8 cellular contexts compared by ENCODE assay signal in the genomic region with DNA sequence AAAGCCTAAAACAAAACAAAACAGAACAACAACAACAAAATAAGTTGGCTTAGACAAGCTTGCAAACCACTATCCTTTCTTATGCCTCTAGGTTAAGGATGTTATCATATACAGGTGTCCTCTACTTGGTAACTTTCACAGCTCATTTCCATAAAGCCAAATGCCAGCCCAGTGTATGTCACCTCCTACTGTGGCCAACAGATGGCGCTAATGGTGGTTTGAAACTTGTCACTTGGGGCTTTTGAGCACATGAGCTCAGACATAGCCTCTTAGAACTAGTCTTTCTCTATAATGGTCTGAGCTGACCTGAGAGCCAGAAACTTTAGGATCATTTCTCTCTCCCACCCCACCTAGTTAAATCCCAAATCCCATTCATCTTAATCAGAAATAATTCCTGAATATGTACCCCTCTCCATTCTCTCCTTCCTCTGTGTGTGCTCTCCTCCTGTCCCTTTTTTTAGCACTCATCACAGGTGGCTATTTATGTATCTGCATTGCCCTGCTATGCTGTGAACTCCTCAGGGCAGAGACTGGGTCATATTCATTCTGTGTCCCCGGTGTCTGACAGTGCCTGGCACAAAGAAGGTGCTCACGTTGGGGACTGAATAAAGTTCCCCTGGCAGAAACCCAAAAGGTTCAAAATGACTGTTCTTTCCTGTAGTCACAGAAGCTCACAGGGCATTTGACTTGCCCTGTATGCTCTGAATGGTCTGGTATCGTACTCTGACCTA.
DNase-seq lines count a peak whose midpoint lies in the region; ATAC-seq and TF ChIP-seq lines count a peak whose summit lies in the region.

No MANE protein-coding gene starts in this region.

- H3K4me3 ChIP-seq in foreskin fibroblast (ENCODE audit: low read depth in 1 of 2, low read length in 2 of 2) (no peak overlapping the region), ovary (no peak overlapping the region)

- 50 to 55% (median 54%) methylated on average over 4 of the region's 4 CpGs for WGBS in ovary, 3 donors

- intact Hi-C loops in ovary (cut with DNase I) (no loop called here), posterior vena cava (cut with DNase I) (no loop called here)

- peak; percentile 96 for ATAC-seq in GM21367 (IDR thresholded peaks at IDR 0.05; ENCODE audit: unreplicated experiment)
- ATAC-seq in HG03565 (IDR thresholded peaks at IDR 0.05; ENCODE audit: unreplicated experiment): peak; percentile 91

- H3K4me1 ChIP-seq in ovary (ENCODE audit: insufficient read depth): peaks cover 5% of the 10 kb centered on the region

- H3K27ac ChIP-seq in ovary: no peak overlapping the region

- DNase-seq in Daoy (ENCODE audit: low read depth) (peak; percentile 56), NOMO-1 treated with DMSO at 0.1 percent for 48 hours (lab: John Stamatoyannopoulos, UW; ENCODE audit: unreplicated experiment) (peak; percentile 29), activated T-cell treated with anti-CD3 and anti-CD28 coated beads for 4 hours (peak; percentile 15), foreskin fibroblast (peak; percentile 25 to 72), ovary (peak; percentile 13 to 57 (median 40)), posterior vena cava (ENCODE audit: low spot score) (no peak)

- no peaks in the 10 kb centered on the region for H3K36me3 ChIP-seq in ovary

- no peak for TF ChIP-seq POLR2A in ovary (IDR thresholded peaks at IDR 0.05)

- H3K9me3 ChIP-seq in ovary: no peaks in the 10 kb centered on the region

- no peak for TF ChIP-seq EP300 in ovary (IDR thresholded peaks at IDR 0.05)

- no peaks in the 10 kb centered on the region for H3K27me3 ChIP-seq in ovary

- TF ChIP-seq CTCF in foreskin fibroblast (IDR thresholded peaks at IDR 0.05; ENCODE audit: low read depth, low read length) (peak; percentile 80), ovary (IDR thresholded peaks at IDR 0.05) (peak in 2 of 3 donors; percentile 24 to 27)
